ENCODE assay signal across 12 cellular contexts in genomic region chr10:71378341-71379117, GRCh38. TPM values are rescaled to one million over a fixed set of nuclear protein-coding genes. Genes with fewer than 3 reads are reported as not detected.
DNase-seq lines count a peak whose midpoint lies in the region; ATAC-seq and TF ChIP-seq lines count a peak whose summit lies in the region.
"Had no signal": no experiment of that assay in that cellular context is flagged by ENCODE, and none has a peak within 500 bp of the region (broad histone marks: within the 10 kb centered on the region; RNA-seq: fewer than 3 reads in every experiment).

No MANE protein-coding gene starts in this region.

- in situ Hi-C loops in ACHN (cut with HindIII; ENCODE audit: low pct_ligation_motif_present, low pct_unique_long_range_greater_than_20kb, low sequenced_read_pairs): no loop called here

- CTCF ChIA-PET in activated CD8-positive, alpha-beta memory T cell treated with anti-CD3 and anti-CD28 coated beads, Interleukin-2, amount 10 ng/mL, durations not matched to agents 7 days and 5 days (lab: Charles Lee): interaction anchor here (0.8 to 5.2 kb wide), 10 partner anchors 11 to 434 kb away, joined by 3 to 19 read pairs (median 5); no protein-coding TSS in a partner anchor

- H3K36me3 Mint-ChIP-seq in activated CD8-positive, alpha-beta memory T cell treated with anti-CD3 and anti-CD28 coated beads, Interleukin-2, amount 10 ng/mL, durations not matched to agents 7 days and 5 days: no peaks in the 10 kb centered on the region

- H3K36me3 ChIP-seq in uterus: no peaks in the 10 kb centered on the region

- no peak for TF ChIP-seq POLR2A in uterus (IDR thresholded peaks at IDR 0.05)

- intact Hi-C loops in uterus (cut with DNase I; ENCODE audit: low total_unique reads): loop anchor here (10.0 kb wide), 1 partner anchor 54 kb away; no protein-coding TSS in a partner anchor

- TF ChIP-seq CTCF in uterus (IDR thresholded peaks at IDR 0.05): no peak

- no peak for DNase-seq in activated CD8-positive, alpha-beta memory T cell treated with anti-CD3 and anti-CD28 coated beads, Interleukin-2, amount 10 ng/mL, durations not matched to agents 7 days and 5 days
- no peak for DNase-seq in activated CD8-positive, alpha-beta memory T cell treated with anti-CD3 and anti-CD28 coated beads for 24 hours
- DNase-seq in SIG-M5 treated with dmso at 0.1 percent for 504 hours (lab: John Stamatoyannopoulos, UW; ENCODE audit: unreplicated experiment): peak; percentile 82
- DNase-seq in globus pallidus (ENCODE audit: low spot score): peak; percentile 47
- DNase-seq in uterus: no peak
- DNase-seq in ACHN: no peak
- no peak for DNase-seq in NCI-H345 (lab: John Stamatoyannopoulos, UW)
- no peak for DNase-seq in stimulated activated naive CD8-positive, alpha-beta T cell treated with anti-CD3 and anti-CD28 coated beads, Interleukin-15, amount 100 ng/mL, for 72 hours
- DNase-seq: activated CD4-positive, alpha-beta T cell treated with anti-CD3 and anti-CD28 coated beads for 48 hours; activated naive CD4-positive, alpha-beta T cell treated with anti-CD3 and anti-CD28 coated beads for 36 hours; SHP77 had no signal

- no peak overlapping the region for H3K4me3 ChIP-seq in uterus

- H3K27ac ChIP-seq in uterus: peak overlapping the region; percentile 93 to 96

- no peaks in the 10 kb centered on the region for H3K9me3 Mint-ChIP-seq in activated CD8-positive, alpha-beta memory T cell treated with anti-CD3 and anti-CD28 coated beads, Interleukin-2, amount 10 ng/mL, durations not matched to agents 7 days and 5 days (ENCODE audit: low read depth)
- no peaks in the 10 kb centered on the region for H3K9me3 Mint-ChIP-seq in stimulated activated naive CD8-positive, alpha-beta T cell treated with anti-CD3 and anti-CD28 coated beads, Interleukin-15, amount 100 ng/mL, for 72 hours
- H3K9me3 Mint-ChIP-seq: activated naive CD4-positive, alpha-beta T cell treated with anti-CD3 and anti-CD28 coated beads for 36 hours; nephron had no signal

- H3K4me1 ChIP-seq in uterus: no peaks in the 10 kb centered on the region

- H3K9me3 ChIP-seq in uterus: no peaks in the 10 kb centered on the region

- no peak for ATAC-seq in activated CD8-positive, alpha-beta memory T cell treated with anti-CD3 and anti-CD28 coated beads, Interleukin-2, amount 10 ng/mL, durations not matched to agents 7 days and 5 days
- ATAC-seq in stimulated activated naive CD8-positive, alpha-beta T cell treated with anti-CD3 and anti-CD28 coated beads, Interleukin-15, amount 100 ng/mL, for 72 hours: no peak

- no peaks in the 10 kb centered on the region for H3K27me3 ChIP-seq in uterus

- peaks cover 3% of the 10 kb centered on the region for H3K27me3 Mint-ChIP-seq in activated CD8-positive, alpha-beta memory T cell treated with anti-CD3 and anti-CD28 coated beads, Interleukin-2, amount 10 ng/mL, durations not matched to agents 7 days and 5 days
- no peaks in the 10 kb centered on the region for H3K27me3 Mint-ChIP-seq in stimulated activated naive CD8-positive, alpha-beta T cell treated with anti-CD3 and anti-CD28 coated beads, Interleukin-15, amount 100 ng/mL, for 72 hours

- H3K4me1 Mint-ChIP-seq in activated CD8-positive, alpha-beta memory T cell treated with anti-CD3 and anti-CD28 coated beads, Interleukin-2, amount 10 ng/mL, durations not matched to agents 7 days and 5 days: peaks cover 15% of the 10 kb centered on the region
- peaks cover 12% of the 10 kb centered on the region for H3K4me1 Mint-ChIP-seq in stimulated activated naive CD8-positive, alpha-beta T cell treated with anti-CD3 and anti-CD28 coated beads, Interleukin-15, amount 100 ng/mL, for 72 hours

- H3K27ac Mint-ChIP-seq in activated CD8-positive, alpha-beta memory T cell treated with anti-CD3 and anti-CD28 coated beads, Interleukin-2, amount 10 ng/mL, durations not matched to agents 7 days and 5 days: no peak overlapping the region
- H3K27ac Mint-ChIP-seq in stimulated activated naive CD8-positive, alpha-beta T cell treated with anti-CD3 and anti-CD28 coated beads, Interleukin-15, amount 100 ng/mL, for 72 hours: peak overlapping the region in 1 of 2 donors; percentile 12
- H3K27ac Mint-ChIP-seq: activated naive CD4-positive, alpha-beta T cell treated with anti-CD3 and anti-CD28 coated beads for 36 hours had no signal

- peak overlapping the region; percentile 3 for H3K4me3 Mint-ChIP-seq in activated CD8-positive, alpha-beta memory T cell treated with anti-CD3 and anti-CD28 coated beads, Interleukin-2, amount 10 ng/mL, durations not matched to agents 7 days and 5 days
- no peak overlapping the region for H3K4me3 Mint-ChIP-seq in stimulated activated naive CD8-positive, alpha-beta T cell treated with anti-CD3 and anti-CD28 coated beads, Interleukin-15, amount 100 ng/mL, for 72 hours

RNA-seq across cellular contexts. Expression of gene CDH23, which starts 18.2 kb away (rescaled TPM):
- total RNA-seq in activated CD8-positive, alpha-beta memory T cell treated with anti-CD3 and anti-CD28 coated beads, Interleukin-2, amount 10 ng/mL, durations not matched to agents 7 days and 5 days: under 1 TPM; 0.16 to 0.61 TPM
- 10 to 100 TPM in 2 of 4 donors, 1 to 10 TPM in 2; 7.1 to 56.2 (median 25.4) TPM for total RNA-seq in uterus

RNA-seq across cellular contexts. Expression of gene SLC29A3, which starts 59.5 kb away (rescaled TPM):
- 1 to 10 TPM; 3.4 to 5.1 TPM for total RNA-seq in activated CD8-positive, alpha-beta memory T cell treated with anti-CD3 and anti-CD28 coated beads, Interleukin-2, amount 10 ng/mL, durations not matched to agents 7 days and 5 days
- 10 to 100 TPM in 1 of 4 donors, 1 to 10 TPM in 3; 1.0 to 13.8 (median 5.5) TPM for total RNA-seq in uterus

Comparison
In these comparisons a context has a peak if more than half of its experiments do, and no peak if none do; other contexts are left out.
1. DNase-seq: peak in SIG-M5 treated with dmso at 0.1 percent for 504 hours (single experiment) and globus pallidus (single experiment); none in activated CD8-positive, alpha-beta memory T cell treated with anti-CD3 and anti-CD28 coated beads, Interleukin-2, amount 10 ng/mL, durations not matched to agents 7 days and 5 days (single experiment), activated CD8-positive, alpha-beta memory T cell treated with anti-CD3 and anti-CD28 coated beads for 24 hours (single experiment), uterus (0 of 2), ACHN (single experiment), NCI-H345 (single experiment) and stimulated activated naive CD8-positive, alpha-beta T cell treated with anti-CD3 and anti-CD28 coated beads, Interleukin-15, amount 100 ng/mL, for 72 hours (0 of 2).
2. RNA of gene CDH23, which starts 18.2 kb away (total RNA-seq): 7.1 to 56.2 TPM in uterus; 0.16 to 0.61 TPM in activated CD8-positive, alpha-beta memory T cell treated with anti-CD3 and anti-CD28 coated beads, Interleukin-2, amount 10 ng/mL, durations not matched to agents 7 days and 5 days; every median in the first group is over 4 times any median in the second.